In genomic region chr7:1193593-1194424, GRCh38 we compare ENCODE assay signal across 8 cellular contexts.
A peak's percentile ranks its signal among the peaks of the same experiment; 100 is the strongest.
DNase-seq lines count a peak whose midpoint lies in the region; ATAC-seq and TF ChIP-seq lines count a peak whose summit lies in the region.

No MANE protein-coding gene starts in this region.

- H3K9me3 Mint-ChIP-seq in stimulated activated naive CD8-positive, alpha-beta T cell treated with anti-CD3 and anti-CD28 coated beads, Interleukin-15, amount 100 ng/mL, for 72 hours, result peaks cover 0 to 5% of the 10 kb centered on the region in 2 donors

- H3K4me3 Mint-ChIP-seq in stimulated activated naive CD8-positive, alpha-beta T cell treated with anti-CD3 and anti-CD28 coated beads, Interleukin-15, amount 100 ng/mL, for 72 hours, result no peak overlapping the region

- TF ChIP-seq CTCF in AG09319 (IDR thresholded peaks at IDR 0.05; ENCODE audit: low read depth, low read length), result peak; percentile 57
- TF ChIP-seq CTCF in GM12864 (IDR thresholded peaks at IDR 0.05; ENCODE audit: low read depth, low read length, missing control alignments), result peak; percentile 37
- TF ChIP-seq CTCF in GM13976 (IDR thresholded peaks at IDR 0.05; ENCODE audit: borderline replicate concordance, control extremely low read depth, extremely low read depth, insufficient read depth, missing control alignments), result no peak

- H3K27ac Mint-ChIP-seq in stimulated activated naive CD8-positive, alpha-beta T cell treated with anti-CD3 and anti-CD28 coated beads, Interleukin-15, amount 100 ng/mL, for 72 hours, result no peak overlapping the region

- in situ Hi-C loops in GM13976 (cut with MboI; ENCODE audit: low sequenced_read_pairs, unreplicated experiment), result no loop called here

- H3K4me3 ChIP-seq in GM12864 (ENCODE audit: low read depth, low read length), result no peak overlapping the region

- DNase-seq in AG09319 (ENCODE audit: extremely low read depth, low read depth) (no peak), GM12864 (ENCODE audit: low read depth) (no peak), OCI-M1 (lab: John Stamatoyannopoulos, UW) (peak; percentile 5), astrocyte of the hippocampus (ENCODE audit: low read depth, low spot score) (peak; percentile 80), iris pigment epithelial cell (ENCODE audit: low read depth) (peak; percentile 48), amniotic stem cell (lab: John Stamatoyannopoulos, UW) (no peak), GM13976 (ENCODE audit: low spot score) (no peak)
- peak; percentile 30 to 51 for DNase-seq in stimulated activated naive CD8-positive, alpha-beta T cell treated with anti-CD3 and anti-CD28 coated beads, Interleukin-15, amount 100 ng/mL, for 72 hours

- peak; percentile 86 for ATAC-seq in stimulated activated naive CD8-positive, alpha-beta T cell treated with anti-CD3 and anti-CD28 coated beads, Interleukin-15, amount 100 ng/mL, for 72 hours

- H3K27me3 Mint-ChIP-seq in stimulated activated naive CD8-positive, alpha-beta T cell treated with anti-CD3 and anti-CD28 coated beads, Interleukin-15, amount 100 ng/mL, for 72 hours, result peaks cover 21% of the 10 kb centered on the region

- H3K4me1 Mint-ChIP-seq in stimulated activated naive CD8-positive, alpha-beta T cell treated with anti-CD3 and anti-CD28 coated beads, Interleukin-15, amount 100 ng/mL, for 72 hours, result peaks cover 30% of the 10 kb centered on the region

Comparison
In these comparisons a context has a peak if more than half of its experiments do, and no peak if none do; other contexts are left out.
1. DNase-seq: peak in OCI-M1 (single experiment), astrocyte of the hippocampus (single experiment), iris pigment epithelial cell (single experiment) and stimulated activated naive CD8-positive, alpha-beta T cell treated with anti-CD3 and anti-CD28 coated beads, Interleukin-15, amount 100 ng/mL, for 72 hours (2 of 2); none in AG09319 (single experiment), GM12864 (single experiment), amniotic stem cell (single experiment) and GM13976 (single experiment).